In genomic region chr10:102538811-102539210, GRCh38 we compare ENCODE assay signal across 16 cellular contexts. TPM values are rescaled to one million over a fixed set of nuclear protein-coding genes. Genes with fewer than 3 reads are reported as not detected.
DNase-seq lines count a peak whose midpoint lies in the region; ATAC-seq and TF ChIP-seq lines count a peak whose summit lies in the region.
"Had no signal": no experiment of that assay in that cellular context is flagged by ENCODE, and none has a peak within 500 bp of the region (broad histone marks: within the 10 kb centered on the region; RNA-seq: fewer than 3 reads in every experiment).

No MANE protein-coding gene starts in this region.

- H3K9me3 ChIP-seq in OCI-LY3 (ENCODE audit: insufficient read depth, low read length) (no peaks in the 10 kb centered on the region), upper lobe of right lung (no peaks in the 10 kb centered on the region), ovary (no peaks in the 10 kb centered on the region)

- no peak for TF ChIP-seq EP300 in ovary (IDR thresholded peaks at IDR 0.05)

- H3K4me3 ChIP-seq in OCI-LY3 (ENCODE audit: low read length) = no peak overlapping the region
- H3K4me3 ChIP-seq in upper lobe of right lung = no peak overlapping the region
- no peak overlapping the region for H3K4me3 ChIP-seq in ovary
- H3K4me3 ChIP-seq: K562 had no signal

- H4K20me1 ChIP-seq in OCI-LY3 (ENCODE audit: insufficient read depth, low read length) = no peaks in the 10 kb centered on the region

- H3K4me1 ChIP-seq in OCI-LY3 (ENCODE audit: low read length) (peaks cover 39% of the 10 kb centered on the region), upper lobe of right lung (no peaks in the 10 kb centered on the region), ovary (ENCODE audit: insufficient read depth) (no peaks in the 10 kb centered on the region)

- no peak overlapping the region for H3K9ac ChIP-seq in OCI-LY3 (ENCODE audit: low read length)

- ATAC-seq in Right ventricle myocardium inferior (no peak), upper lobe of right lung (no peak)
- ATAC-seq: K562 had no signal

- TF ChIP-seq CTCF in OCI-LY3 (IDR thresholded peaks at IDR 0.05; ENCODE audit: low read depth, low read length) (no peak), upper lobe of right lung (IDR thresholded peaks at IDR 0.05) (no peak), ovary (IDR thresholded peaks at IDR 0.05) (no peak)

- H2AFZ ChIP-seq in OCI-LY3 (ENCODE audit: low read depth, low read length) = no peak overlapping the region

- no peak for TF ChIP-seq POLR2A in ovary (IDR thresholded peaks at IDR 0.05)

- no peaks in the 10 kb centered on the region for H3K79me2 ChIP-seq in OCI-LY3 (ENCODE audit: low read length)

- peak overlapping the region; percentile 43; the same call in 1 of the 2 replicates for H3K4me2 ChIP-seq in OCI-LY3 (ENCODE audit: low read length)

- H3K27ac ChIP-seq in OCI-LY3 (ENCODE audit: low read length) (no peak overlapping the region), upper lobe of right lung (no peak overlapping the region), ovary (no peak overlapping the region)

- 83 to 93% (median 88%) methylated on average over 2 of the region's 2 CpGs for WGBS in ovary, 3 donors

- no peaks in the 10 kb centered on the region for H3K27me3 ChIP-seq in OCI-LY3 (ENCODE audit: low read depth, low read length)
- H3K27me3 ChIP-seq in upper lobe of right lung = no peaks in the 10 kb centered on the region
- H3K27me3 ChIP-seq in ovary = no peaks in the 10 kb centered on the region

- intact Hi-C loops in cardiac septum (cut with DNase I) (no loop called here), Right ventricle myocardium inferior (cut with DNase I) (no loop called here), posterior vena cava (cut with DNase I) (no loop called here), upper lobe of right lung (cut with DNase I) (no loop called here), ovary (cut with DNase I) (no loop called here)

- DNase-seq in cardiac septum (ENCODE audit: low spot score) (peak; percentile 33), Right ventricle myocardium inferior (ENCODE audit: missing footprints) (no peak), posterior vena cava (ENCODE audit: low spot score) (peak; percentile 14), upper lobe of right lung (peak; percentile 2), ovary (no peak), HuH-7 (ENCODE audit: low spot score) (no peak), cerebellum (ENCODE audit: low spot score) (no peak)
- DNase-seq: C1 segment of cervical spinal cord; CD4-positive, alpha-beta T cell; DMS153; DND-41; GDM1; GOT3; H9 had no signal

- H3K36me3 ChIP-seq in OCI-LY3 (replicated peaks; ENCODE audit: low read depth, low read length) (no peaks in the 10 kb centered on the region), upper lobe of right lung (no peaks in the 10 kb centered on the region), ovary (no peaks in the 10 kb centered on the region)

RNA-seq across cellular contexts. Expression of gene SUFU, which starts 35.0 kb away (rescaled TPM):
- total RNA-seq in cardiac septum (6.1 TPM), Right ventricle myocardium inferior (7.8 TPM), posterior vena cava (10 to 100 TPM; 10.4 to 11.3 TPM), upper lobe of right lung (13.5 TPM), ovary (10 to 100 TPM in 5 of 7 donors, 1 to 10 TPM in 2; 4.6 to 19.1 (median 16.1) TPM), cerebellum (6.0 TPM)
- polyA plus RNA-seq in ovary = 10 to 100 TPM in 1 of 2 donors, 1 to 10 TPM in 1; 6.8 to 14.2 TPM

RNA-seq across cellular contexts. Expression of gene ACTR1A, which starts 36.3 kb away (rescaled TPM):
- total RNA-seq in cardiac septum (123 TPM), Right ventricle myocardium inferior (101 TPM), posterior vena cava (100 to 1,000 TPM; 102 to 107 TPM), upper lobe of right lung (92.5 TPM), ovary (10 to 100 TPM; 38.0 to 82.3 (median 60.1) TPM), cerebellum (115 TPM)
- 10 to 100 TPM; 45.3 to 83.6 TPM for polyA plus RNA-seq in ovary

Comparison
In these comparisons a context has a peak if more than half of its experiments do, and no peak if none do; other contexts are left out.
1. DNase-seq: peak in cardiac septum (single experiment), posterior vena cava (single experiment) and upper lobe of right lung (single experiment); none in Right ventricle myocardium inferior (single experiment), ovary (0 of 5), HuH-7 (single experiment) and cerebellum (single experiment).